Comparison of ENCODE assay signal across 1 cellular context in genomic region chr4:126533176-126533575, GRCh38.
TF ChIP-seq lines count a peak whose summit lies in the region.

No MANE protein-coding gene starts in this region.

TF ChIP-seq in IMR-90, 13 proteins besides CTCF, POLR2A, EP300 and RAD21:
- TF ChIP-seq RCOR1 (IDR thresholded peaks at IDR 0.05; ENCODE audit: insufficient replicate concordance, low read length) (no peak), CEBPB (IDR thresholded peaks at IDR 0.05; ENCODE audit: low read depth, low read length) (peak; percentile 63)
